In genomic region chr1:234529661-234530237, GRCh38 we compare ENCODE assay signal across 13 cellular contexts. TPM values are rescaled to one million over a fixed set of nuclear protein-coding genes. Genes with fewer than 3 reads are reported as not detected.
A peak's percentile ranks its signal among the peaks of the same experiment; 100 is the strongest.
DNase-seq lines count a peak whose midpoint lies in the region; ATAC-seq, FAIRE-seq and TF ChIP-seq lines count a peak whose summit lies in the region.
"Had no signal": no experiment of that assay in that cellular context is flagged by ENCODE, and none has a peak within 500 bp of the region (broad histone marks: within the 10 kb centered on the region; RNA-seq: fewer than 3 reads in every experiment).

No MANE protein-coding gene starts in this region.

- peak overlapping the region; percentile 4 for H3K4me2 ChIP-seq in astrocyte (ENCODE audit: low read length)

- no peak for FAIRE-seq in astrocyte (lab: Jason Lieb, UNC)

- no peak overlapping the region for H3K4me3 Mint-ChIP-seq in astrocyte (ENCODE audit: unreplicated experiment)
- no peak overlapping the region for H3K4me3 Mint-ChIP-seq in Calu3 (ENCODE audit: low read depth, unreplicated experiment)
- no peak overlapping the region for H3K4me3 Mint-ChIP-seq in osteocyte (ENCODE audit: unreplicated experiment)
- H3K4me3 Mint-ChIP-seq: CD4-positive, alpha-beta T cell had no signal

- H3K4me3 ChIP-seq in astrocyte (ENCODE audit: insufficient read depth, low read depth, low read length) (no peak overlapping the region), gastrocnemius medialis (no peak overlapping the region)

- H4K20me1 ChIP-seq in astrocyte (ENCODE audit: insufficient read depth, low read length): no peaks in the 10 kb centered on the region

- TF ChIP-seq CTCF in astrocyte (IDR thresholded peaks at IDR 0.05; ENCODE audit: insufficient read depth, low read depth, low read length) (no peak), gastrocnemius medialis (IDR thresholded peaks at IDR 0.05 in 4 of 5, conservative IDR thresholded peaks at IDR 0.05 in 1 of 5) (no peak), Calu3 (IDR thresholded peaks at IDR 0.05; ENCODE audit: unreplicated experiment) (no peak), osteocyte (IDR thresholded peaks at IDR 0.05) (no peak)

- peak; percentile 55 for DNase-seq in CD1c-positive myeloid dendritic cell (ENCODE audit: extremely low spot score)
- DNase-seq in KBM-7: peak; percentile 49
- peak; percentile 66 for DNase-seq in astrocyte (ENCODE audit: low read depth)
- no peak for DNase-seq in gastrocnemius medialis
- no peak for DNase-seq in Calu3
- DNase-seq in pons (ENCODE audit: low spot score): no peak
- no peak for DNase-seq in osteocyte (ENCODE audit: extremely low spot score, unreplicated experiment)
- no peak for DNase-seq in medulla oblongata (ENCODE audit: extremely low spot score)
- DNase-seq: activated CD8-positive, alpha-beta memory T cell treated with anti-CD3 and anti-CD28 coated beads for 24 hours; CD4-positive, alpha-beta T cell; mesenchymal stem cell; NCI-H187 treated with DMSO at 0.1 percent for 48 hours had no signal

- no peak for TF ChIP-seq POLR2A in gastrocnemius medialis (IDR thresholded peaks at IDR 0.05)

- H3K9me3 Mint-ChIP-seq in astrocyte (ENCODE audit: unreplicated experiment): no peaks in the 10 kb centered on the region
- no peaks in the 10 kb centered on the region for H3K9me3 Mint-ChIP-seq in Calu3 (ENCODE audit: low read depth, unreplicated experiment)
- H3K9me3 Mint-ChIP-seq in osteocyte (ENCODE audit: unreplicated experiment): no peaks in the 10 kb centered on the region
- H3K9me3 Mint-ChIP-seq: CD4-positive, alpha-beta T cell had no signal

- H3K27ac Mint-ChIP-seq in astrocyte (ENCODE audit: unreplicated experiment) (no peak overlapping the region), Calu3 (ENCODE audit: unreplicated experiment) (no peak overlapping the region), osteocyte (ENCODE audit: unreplicated experiment) (no peak overlapping the region)
- H3K27ac Mint-ChIP-seq: CD4-positive, alpha-beta T cell; progenitor cell of endocrine pancreas had no signal

- H3K36me3 ChIP-seq in astrocyte (ENCODE audit: insufficient read depth, low read length): no peaks in the 10 kb centered on the region
- no peaks in the 10 kb centered on the region for H3K36me3 ChIP-seq in gastrocnemius medialis

- in situ Hi-C loops in KBM-7 (cut with MboI; ENCODE audit: low pct_unique_long_range_greater_than_20kb, low sequenced_read_pairs) (no loop called here), gastrocnemius medialis (cut with MboI; ENCODE audit: low sequenced_read_pairs in 4 of 4) (loop anchor here in 2 of 4 donors (10.0 kb wide), 2 partner anchors 65 to 545 kb away; no protein-coding TSS in a partner anchor)

- no peak overlapping the region for H3K9ac ChIP-seq in astrocyte (ENCODE audit: low read length)

- no peak overlapping the region for H3K27ac ChIP-seq in astrocyte (ENCODE audit: low read depth, low read length)
- peak overlapping the region; percentile 93 to 100 (median 98) for H3K27ac ChIP-seq in gastrocnemius medialis

- H3K36me3 Mint-ChIP-seq in astrocyte (ENCODE audit: low read depth, unreplicated experiment): no peaks in the 10 kb centered on the region
- no peaks in the 10 kb centered on the region for H3K36me3 Mint-ChIP-seq in Calu3 (ENCODE audit: insufficient read depth, unreplicated experiment)
- H3K36me3 Mint-ChIP-seq in osteocyte (ENCODE audit: unreplicated experiment): no peaks in the 10 kb centered on the region

- BruUV-seq in Calu3 (replicated peaks; lab: Mats Ljungman, UMichigan): no TSS peak

- H3K4me1 Mint-ChIP-seq in astrocyte (ENCODE audit: low read depth, unreplicated experiment) (peaks cover 60% of the 10 kb centered on the region), Calu3 (ENCODE audit: low read depth, unreplicated experiment) (peaks cover 26% of the 10 kb centered on the region), osteocyte (ENCODE audit: unreplicated experiment) (peaks cover 63% of the 10 kb centered on the region)

- H2AFZ ChIP-seq in astrocyte (ENCODE audit: low read depth, low read length): no peak overlapping the region

- H3K4me1 ChIP-seq in astrocyte (ENCODE audit: insufficient read depth, low read length) (peaks cover 45% of the 10 kb centered on the region), gastrocnemius medialis (peaks cover 71 to 80% of the 10 kb centered on the region in 2 donors)

- CTCF ChIA-PET in Calu3 (lab: Charles Lee): interaction anchor here (0.6 to 2.6 kb wide), 5 partner anchors 15 to 565 kb away, joined by 3 to 9 read pairs (median 7); no protein-coding TSS in a partner anchor

- H3K79me2 ChIP-seq in astrocyte (ENCODE audit: insufficient read depth, low read length): no peaks in the 10 kb centered on the region

- H3K9me3 ChIP-seq in astrocyte (ENCODE audit: insufficient read depth, low read depth, low read length) (no peaks in the 10 kb centered on the region), gastrocnemius medialis (no peaks in the 10 kb centered on the region)

- ATAC-seq in gastrocnemius medialis: no peak

- intact Hi-C loops in gastrocnemius medialis (cut with DNase I; ENCODE audit: low total_unique reads) (no loop called here), Calu3 (cut with micrococcal nuclease; ENCODE audit: unreplicated experiment) (no loop called here)

- H3K27me3 ChIP-seq in astrocyte (ENCODE audit: insufficient read depth, low read length) (no peaks in the 10 kb centered on the region), gastrocnemius medialis (no peaks in the 10 kb centered on the region)

- H3K27me3 Mint-ChIP-seq in astrocyte (ENCODE audit: low read depth, unreplicated experiment) (no peaks in the 10 kb centered on the region), Calu3 (ENCODE audit: unreplicated experiment) (no peaks in the 10 kb centered on the region), osteocyte (ENCODE audit: unreplicated experiment) (no peaks in the 10 kb centered on the region)
- H3K27me3 Mint-ChIP-seq: progenitor cell of endocrine pancreas had no signal

RNA-seq across cellular contexts. Expression of gene TARBP1, which starts 50.8 kb away (rescaled TPM):
- total RNA-seq in astrocyte (15.9 and 17.8 TPM in 2 replicates), gastrocnemius medialis (10 to 100 TPM in 1 of 4 donors, 1 to 10 TPM in 3; 5.7 to 11.9 (median 8.2) TPM), Calu3 (2022) (38.1 and 39.6 TPM in 2 replicates), osteocyte (19.0 and 21.4 TPM in 2 replicates)

Comparison
In these comparisons a context has a peak if more than half of its experiments do, and no peak if none do; other contexts are left out.
1. DNase-seq: peak in CD1c-positive myeloid dendritic cell (single experiment), KBM-7 (single experiment) and astrocyte (single experiment); none in gastrocnemius medialis (0 of 2), Calu3 (single experiment), pons (single experiment), osteocyte (single experiment) and medulla oblongata (single experiment).